31 cellular contexts compared by ENCODE assay signal in the genomic region with DNA sequence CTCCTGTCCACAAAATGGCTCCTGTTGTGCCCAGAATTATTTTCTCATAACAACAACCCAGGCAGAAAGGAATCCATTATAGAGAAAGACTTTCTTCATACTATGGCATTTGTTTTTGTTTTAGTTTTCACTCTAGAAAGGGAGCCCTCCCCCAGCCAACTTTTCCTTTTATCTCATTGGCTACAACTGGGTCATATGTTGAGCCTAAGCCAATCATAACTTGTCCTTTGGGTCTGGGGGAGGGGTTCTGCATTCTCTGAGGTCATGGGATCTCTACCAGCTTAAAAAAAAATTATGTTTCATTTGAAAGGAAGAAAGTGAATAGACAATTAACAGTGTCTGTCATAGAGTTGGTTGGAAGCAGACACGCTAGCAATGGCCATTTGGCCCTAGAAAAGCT.
DNase-seq lines count a peak whose midpoint lies in the region; ATAC-seq, FAIRE-seq and TF ChIP-seq lines count a peak whose summit lies in the region.
"Had no signal": no experiment of that assay in that cellular context is flagged by ENCODE, and none has a peak within 500 bp of the region (broad histone marks: within the 10 kb centered on the region; RNA-seq: fewer than 3 reads in every experiment).

No MANE protein-coding gene starts in this region.

- ATAC-seq in K562, result peak; percentile 84
- ATAC-seq: A549; CD8-positive, alpha-beta T cell had no signal

- TF ChIP-seq EP300 in K562 (IDR thresholded peaks at IDR 0.05; ENCODE audit: low read length), result no peak
- TF ChIP-seq EP300 in tibial nerve (IDR thresholded peaks at IDR 0.05), result no peak

- H3K4me1 ChIP-seq in K562 (replicated peaks in 1 of 2; ENCODE audit: control insufficient read depth in 2 of 2, insufficient read depth in 2 of 2, low read length in 2 of 2) (peaks cover 0 to 3% of the 10 kb centered on the region in 2 experiments; a peak in 1 of 5 replicates), tibial nerve (no peaks in the 10 kb centered on the region)
- H3K4me1 ChIP-seq: A549; BE2C; BLaER1; BLaER1 treated with 17β-estradiol and CSF1 and Interleukin-3, amounts not matched to agents 10 nM and 100 nM had no signal

- no peaks in the 10 kb centered on the region for H3K9me3 ChIP-seq in K562 (replicated peaks; ENCODE audit: control insufficient read depth, insufficient read depth, low read depth, low read length)
- H3K9me3 ChIP-seq in tibial nerve, result no peaks in the 10 kb centered on the region
- H3K9me3 ChIP-seq: A549; BE2C; BLaER1; BLaER1 treated with 17β-estradiol and CSF1 and Interleukin-3, amounts not matched to agents 10 nM and 100 nM; Caco-2 had no signal

- H2AFZ ChIP-seq in K562 (ENCODE audit: low read depth, low read length), result no peak overlapping the region

- FAIRE-seq in K562 (lab: Jason Lieb, UNC), result no peak
- FAIRE-seq: A204.1, A549, D721Med had no signal

- no peak overlapping the region for H3K4me3 ChIP-seq in K562
- H3K4me3 ChIP-seq in tibial nerve, result no peak overlapping the region
- H3K4me3 ChIP-seq: A549; BLaER1; BLaER1 treated with 17β-estradiol and CSF1 and Interleukin-3, amounts not matched to agents 10 nM and 100 nM had no signal

- WGBS in K562 (ENCODE audit: insufficient coverage, low coverage, missing lambda C conversion rate), result 100% methylated on average over 1 of the region's 1 CpG
- 80 to 85% methylated on average over 1 of the region's 1 CpG for WGBS in tibial nerve, 2 donors

- no peak overlapping the region for H3K27ac ChIP-seq in K562 (ENCODE audit: extremely low read depth, low read depth, low read length)
- H3K27ac ChIP-seq in tibial nerve, result no peak overlapping the region
- H3K27ac ChIP-seq: 22Rv1; A549; BLaER1; BLaER1 treated with 17β-estradiol and CSF1 and Interleukin-3, amounts not matched to agents 10 nM and 100 nM; C4-2B had no signal

- no peak for TF ChIP-seq RAD21 in K562 (CRISPR knock-in tag; conservative IDR thresholded peaks at IDR 0.05 in 1 of 2, IDR thresholded peaks at IDR 0.05 in 1 of 2)

- TF ChIP-seq CTCF in K562 (IDR thresholded peaks at IDR 0.05 in 2 of 3, conservative IDR thresholded peaks at IDR 0.05 in 1 of 3; ENCODE audit: insufficient read depth in 2 of 3, low read depth in 1 of 3, low read length in 3 of 3), result no peak
- TF ChIP-seq CTCF in tibial nerve (IDR thresholded peaks at IDR 0.05), result no peak
- no peak for TF ChIP-seq CTCF in GM13976 (IDR thresholded peaks at IDR 0.05; ENCODE audit: borderline replicate concordance, control extremely low read depth, extremely low read depth, insufficient read depth, missing control alignments)

- DNase-seq in NAMALWA (ENCODE audit: low spot score), result peak; percentile 20
- peak; percentile 15 to 58 (median 54) for DNase-seq in K562 (ENCODE audit: extremely low read depth in 1 of 4, low spot score in 3 of 4)
- DNase-seq in tibial nerve (ENCODE audit: low spot score in 2 of 2), result no peak
- DNase-seq in GM13976 (ENCODE audit: low spot score), result no peak
- DNase-seq: 8988T; ACHN; AML-193; BE2C; C1 segment of cervical spinal cord; Caco-2; Calu3; CD4-positive, alpha-beta memory T cell; CD4-positive, alpha-beta T cell; CD4-positive, CD25-positive, alpha-beta regulatory T cell; CD8-positive, alpha-beta memory T cell; CD8-positive, alpha-beta T cell; COR-L47; DMS 273 treated with DMSO at 0.1 percent for 48 hours; DMS153; DMS53; DMS79; DMS79 treated with DMSO at 0.1 percent for 48 hours; DND-41; EL had no signal

- no TSS peak for BruUV-seq in K562 (replicated peaks; lab: Mats Ljungman, UMichigan)

- H4K20me1 ChIP-seq in K562 (replicated peaks; ENCODE audit: control insufficient read depth, insufficient read depth, low read length), result no peaks in the 10 kb centered on the region
- H4K20me1 ChIP-seq: BLaER1; BLaER1 treated with 17β-estradiol and CSF1 and Interleukin-3, amounts not matched to agents 10 nM and 100 nM had no signal

- H3K79me2 ChIP-seq in K562 (ENCODE audit: control insufficient read depth, insufficient read depth, low read length), result no peaks in the 10 kb centered on the region

- H3K4me2 ChIP-seq in K562 (ENCODE audit: insufficient read depth, low read length), result no peak overlapping the region
- H3K4me2 ChIP-seq: A549; BLaER1; BLaER1 treated with 17β-estradiol and CSF1 and Interleukin-3, amounts not matched to agents 10 nM and 100 nM had no signal

- intact Hi-C loops in K562 (cut with micrococcal nuclease), result no loop called here

- H3K9me1 ChIP-seq in K562 (ENCODE audit: control insufficient read depth, insufficient read depth, low read length), result no peaks in the 10 kb centered on the region

- TF ChIP-seq POLR2A in K562 (conservative IDR thresholded peaks at IDR 0.05), result no peak
- no peak for TF ChIP-seq POLR2A in tibial nerve (IDR thresholded peaks at IDR 0.05)

- POLR2A ChIA-PET in K562 (lab: Yijun Ruan, JAX), result no interaction called here

- H3K27me3 ChIP-seq in K562 (ENCODE audit: control insufficient read depth in 2 of 2, insufficient read depth in 2 of 2, low read length in 2 of 2) (no peaks in the 10 kb centered on the region), tibial nerve (no peaks in the 10 kb centered on the region)
- H3K27me3 ChIP-seq: BE2C; BLaER1; BLaER1 treated with 17β-estradiol and CSF1 and Interleukin-3, amounts not matched to agents 10 nM and 100 nM had no signal

- CTCF ChIA-PET in K562 (lab: Yijun Ruan, JAX; ENCODE audit: low intra/inter-chr PET ratio), result no interaction called here

- peaks cover 67% of the 10 kb centered on the region; the same call in 2 of the 3 replicates for H3K36me3 ChIP-seq in K562 (ENCODE audit: control insufficient read depth, insufficient read depth, low read length)
- H3K36me3 ChIP-seq in tibial nerve, result no peaks in the 10 kb centered on the region
- H3K36me3 ChIP-seq: BE2C; BLaER1; BLaER1 treated with 17β-estradiol and CSF1 and Interleukin-3, amounts not matched to agents 10 nM and 100 nM had no signal

- H3K9ac ChIP-seq in K562 (ENCODE audit: insufficient read depth in 1 of 2, low read depth in 2 of 2, low read length in 2 of 2), result no peak overlapping the region
- H3K9ac ChIP-seq: BLaER1; BLaER1 treated with 17β-estradiol and CSF1 and Interleukin-3, amounts not matched to agents 10 nM and 100 nM had no signal

- in situ Hi-C loops in K562 (cut with MboI) (no loop called here), GM13976 (cut with MboI; ENCODE audit: low sequenced_read_pairs, unreplicated experiment) (no loop called here)

TF ChIP-seq in K562, 482 proteins besides CTCF, POLR2A, EP300 and RAD21 (continues in another document):
- TF ChIP-seq, protein P1, sequence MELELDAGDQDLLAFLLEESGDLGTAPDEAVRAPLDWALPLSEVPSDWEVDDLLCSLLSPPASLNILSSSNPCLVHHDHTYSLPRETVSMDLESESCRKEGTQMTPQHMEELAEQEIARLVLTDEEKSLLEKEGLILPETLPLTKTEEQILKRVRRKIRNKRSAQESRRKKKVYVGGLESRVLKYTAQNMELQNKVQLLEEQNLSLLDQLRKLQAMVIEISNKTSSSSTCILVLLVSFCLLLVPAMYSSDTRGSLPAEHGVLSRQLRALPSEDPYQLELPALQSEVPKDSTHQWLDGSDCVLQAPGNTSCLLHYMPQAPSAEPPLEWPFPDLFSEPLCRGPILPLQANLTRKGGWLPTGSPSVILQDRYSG (tag; conservative IDR thresholded peaks at IDR 0.05; ENCODE audit: low read depth), result no peak
- TF ChIP-seq, protein P2, sequence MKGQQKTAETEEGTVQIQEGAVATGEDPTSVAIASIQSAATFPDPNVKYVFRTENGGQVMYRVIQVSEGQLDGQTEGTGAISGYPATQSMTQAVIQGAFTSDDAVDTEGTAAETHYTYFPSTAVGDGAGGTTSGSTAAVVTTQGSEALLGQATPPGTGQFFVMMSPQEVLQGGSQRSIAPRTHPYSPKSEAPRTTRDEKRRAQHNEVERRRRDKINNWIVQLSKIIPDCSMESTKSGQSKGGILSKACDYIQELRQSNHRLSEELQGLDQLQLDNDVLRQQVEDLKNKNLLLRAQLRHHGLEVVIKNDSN (CRISPR knock-in tag; IDR thresholded peaks at IDR 0.05), result peak; percentile 41; the same call in 1 of the 2 replicates
- no peak for TF ChIP-seq ZNF232 (CRISPR knock-in tag; IDR thresholded peaks at IDR 0.05)
- no peak for TF ChIP-seq PCBP1 (IDR thresholded peaks at IDR 0.05; ENCODE audit: low read depth, low read length, poor library complexity, severe bottlenecking)
- no peak for TF ChIP-seq TFAM (CRISPR knock-in tag; conservative IDR thresholded peaks at IDR 0.05)
- TF ChIP-seq SRSF1 (IDR thresholded peaks at IDR 0.05; ENCODE audit: low read depth, low read length), result no peak
- TF ChIP-seq, protein P3, sequence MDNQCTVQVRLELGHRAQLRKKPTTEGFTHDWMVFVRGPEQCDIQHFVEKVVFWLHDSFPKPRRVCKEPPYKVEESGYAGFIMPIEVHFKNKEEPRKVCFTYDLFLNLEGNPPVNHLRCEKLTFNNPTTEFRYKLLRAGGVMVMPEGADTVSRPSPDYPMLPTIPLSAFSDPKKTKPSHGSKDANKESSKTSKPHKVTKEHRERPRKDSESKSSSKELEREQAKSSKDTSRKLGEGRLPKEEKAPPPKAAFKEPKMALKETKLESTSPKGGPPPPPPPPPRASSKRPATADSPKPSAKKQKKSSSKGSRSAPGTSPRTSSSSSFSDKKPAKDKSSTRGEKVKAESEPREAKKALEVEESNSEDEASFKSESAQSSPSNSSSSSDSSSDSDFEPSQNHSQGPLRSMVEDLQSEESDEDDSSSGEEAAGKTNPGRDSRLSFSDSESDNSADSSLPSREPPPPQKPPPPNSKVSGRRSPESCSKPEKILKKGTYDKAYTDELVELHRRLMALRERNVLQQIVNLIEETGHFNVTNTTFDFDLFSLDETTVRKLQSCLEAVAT (IDR thresholded peaks at IDR 0.05), result no peak
- no peak for TF ChIP-seq TCF7 (IDR thresholded peaks at IDR 0.05; ENCODE audit: borderline replicate concordance)
- TF ChIP-seq EGR1 (conservative IDR thresholded peaks at IDR 0.05), result no peak
- TF ChIP-seq, protein P4, sequence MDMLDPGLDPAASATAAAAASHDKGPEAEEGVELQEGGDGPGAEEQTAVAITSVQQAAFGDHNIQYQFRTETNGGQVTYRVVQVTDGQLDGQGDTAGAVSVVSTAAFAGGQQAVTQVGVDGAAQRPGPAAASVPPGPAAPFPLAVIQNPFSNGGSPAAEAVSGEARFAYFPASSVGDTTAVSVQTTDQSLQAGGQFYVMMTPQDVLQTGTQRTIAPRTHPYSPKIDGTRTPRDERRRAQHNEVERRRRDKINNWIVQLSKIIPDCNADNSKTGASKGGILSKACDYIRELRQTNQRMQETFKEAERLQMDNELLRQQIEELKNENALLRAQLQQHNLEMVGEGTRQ (CRISPR knock-in tag; IDR thresholded peaks at IDR 0.05), result peak; percentile 55
- TF ChIP-seq, protein P5, sequence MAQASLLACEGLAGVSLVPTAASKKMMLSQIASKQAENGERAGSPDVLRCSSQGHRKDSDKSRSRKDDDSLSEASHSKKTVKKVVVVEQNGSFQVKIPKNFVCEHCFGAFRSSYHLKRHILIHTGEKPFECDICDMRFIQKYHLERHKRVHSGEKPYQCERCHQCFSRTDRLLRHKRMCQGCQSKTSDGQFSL (CRISPR knock-in tag; IDR thresholded peaks at IDR 0.05), result no peak
- TF ChIP-seq, protein P5 (tag; IDR thresholded peaks at IDR 0.05), result no peak

Comparison
In these comparisons a context has a peak if more than half of its experiments do, and no peak if none do; other contexts are left out.
1. DNase-seq: peak in NAMALWA (single experiment) and K562 (4 of 4); none in tibial nerve (0 of 2) and GM13976 (single experiment).